Comparison of ENCODE assay signal across 2 cellular contexts in genomic region chr2:151156943-151157705, GRCh38.
TF ChIP-seq lines count a peak whose summit lies in the region.

No MANE protein-coding gene starts in this region.

TF ChIP-seq in SK-N-SH treated with all-trans-retinoic acid at 6 μM for 48 hours, 23 proteins besides CTCF, POLR2A, EP300 and RAD21 (continued from another document):
- 0 out of 2 replicates have a peak, but pooled peaks have one; percentile 33 for TF ChIP-seq TSHZ2 (CRISPR knock-in tag; IDR thresholded peaks at IDR 0.05)
- no peak for TF ChIP-seq SNAI2 (CRISPR knock-in tag; IDR thresholded peaks at IDR 0.05)
- TF ChIP-seq TCF4 (CRISPR knock-in tag; IDR thresholded peaks at IDR 0.05; ENCODE audit: borderline replicate concordance), result peak; percentile 82

TF ChIP-seq in SK-N-SH, 30 proteins besides CTCF, POLR2A, EP300 and RAD21 (continued from another document):
- TF ChIP-seq EZH2phosphoT487 (IDR thresholded peaks at IDR 0.05; ENCODE audit: borderline replicate concordance, low read depth) (no peak), RCOR1 (IDR thresholded peaks at IDR 0.05; ENCODE audit: low read length) (no peak), MAX (IDR thresholded peaks at IDR 0.05; ENCODE audit: low read depth) (no peak), CHD2 (IDR thresholded peaks at IDR 0.05; ENCODE audit: low read length, partially characterized antibody) (no peak), REST (IDR thresholded peaks at IDR 0.05; ENCODE audit: low read depth, low read length) (no peak), TAF1 (IDR thresholded peaks at IDR 0.05; ENCODE audit: borderline replicate concordance, low read depth, low read length) (no peak), IRF3 (IDR thresholded peaks at IDR 0.05; ENCODE audit: low read depth, low read length) (no peak), ELF1 (IDR thresholded peaks at IDR 0.05) (no peak)
